ENCODE assay signal across 1 cellular context in the genomic region with DNA sequence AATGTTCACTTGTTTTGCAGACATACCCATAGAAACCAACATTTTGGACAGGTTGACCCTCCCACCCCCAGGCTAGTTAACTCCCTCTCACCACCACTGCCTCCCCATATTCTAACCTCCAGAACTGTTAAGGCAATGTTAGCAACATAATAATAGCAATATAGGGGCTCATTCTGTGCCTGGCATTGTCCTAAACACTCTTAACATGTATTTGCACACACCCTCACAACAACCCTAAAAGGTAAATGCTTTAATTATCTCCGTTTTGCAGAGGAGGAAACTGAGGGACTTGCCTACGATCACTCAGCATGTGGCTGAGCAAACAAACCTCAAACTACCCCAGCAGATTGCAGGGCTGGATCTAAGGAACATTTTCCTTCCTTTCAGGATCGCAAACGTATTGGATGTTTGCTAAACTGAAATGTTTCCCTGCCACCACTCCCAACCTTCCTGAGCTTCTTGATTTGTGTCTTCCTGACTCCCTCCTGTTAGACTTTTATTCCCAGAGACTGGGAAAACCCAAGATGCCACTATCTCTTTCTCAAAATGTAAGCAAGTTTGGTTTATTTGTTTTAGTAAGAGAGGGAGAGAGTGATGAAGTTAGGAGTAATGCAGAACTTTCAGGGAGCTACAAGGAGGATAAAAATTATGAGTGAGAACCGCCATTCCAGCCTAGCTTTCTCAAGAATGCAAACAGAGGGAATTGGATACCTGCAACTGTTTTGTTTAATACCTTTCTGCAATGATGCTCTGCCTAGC.
TF ChIP-seq lines count a peak whose summit lies in the region.

No MANE protein-coding gene starts in this region.

TF ChIP-seq in HCT116, 20 proteins besides CTCF, POLR2A, EP300 and RAD21 (continued from another document):
- TF ChIP-seq, protein P1, sequence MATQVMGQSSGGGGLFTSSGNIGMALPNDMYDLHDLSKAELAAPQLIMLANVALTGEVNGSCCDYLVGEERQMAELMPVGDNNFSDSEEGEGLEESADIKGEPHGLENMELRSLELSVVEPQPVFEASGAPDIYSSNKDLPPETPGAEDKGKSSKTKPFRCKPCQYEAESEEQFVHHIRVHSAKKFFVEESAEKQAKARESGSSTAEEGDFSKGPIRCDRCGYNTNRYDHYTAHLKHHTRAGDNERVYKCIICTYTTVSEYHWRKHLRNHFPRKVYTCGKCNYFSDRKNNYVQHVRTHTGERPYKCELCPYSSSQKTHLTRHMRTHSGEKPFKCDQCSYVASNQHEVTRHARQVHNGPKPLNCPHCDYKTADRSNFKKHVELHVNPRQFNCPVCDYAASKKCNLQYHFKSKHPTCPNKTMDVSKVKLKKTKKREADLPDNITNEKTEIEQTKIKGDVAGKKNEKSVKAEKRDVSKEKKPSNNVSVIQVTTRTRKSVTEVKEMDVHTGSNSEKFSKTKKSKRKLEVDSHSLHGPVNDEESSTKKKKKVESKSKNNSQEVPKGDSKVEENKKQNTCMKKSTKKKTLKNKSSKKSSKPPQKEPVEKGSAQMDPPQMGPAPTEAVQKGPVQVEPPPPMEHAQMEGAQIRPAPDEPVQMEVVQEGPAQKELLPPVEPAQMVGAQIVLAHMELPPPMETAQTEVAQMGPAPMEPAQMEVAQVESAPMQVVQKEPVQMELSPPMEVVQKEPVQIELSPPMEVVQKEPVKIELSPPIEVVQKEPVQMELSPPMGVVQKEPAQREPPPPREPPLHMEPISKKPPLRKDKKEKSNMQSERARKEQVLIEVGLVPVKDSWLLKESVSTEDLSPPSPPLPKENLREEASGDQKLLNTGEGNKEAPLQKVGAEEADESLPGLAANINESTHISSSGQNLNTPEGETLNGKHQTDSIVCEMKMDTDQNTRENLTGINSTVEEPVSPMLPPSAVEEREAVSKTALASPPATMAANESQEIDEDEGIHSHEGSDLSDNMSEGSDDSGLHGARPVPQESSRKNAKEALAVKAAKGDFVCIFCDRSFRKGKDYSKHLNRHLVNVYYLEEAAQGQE (IDR thresholded peaks at IDR 0.05; ENCODE audit: low read depth): no peak
